ENCODE assay signal across 14 cellular contexts in the genomic region with DNA sequence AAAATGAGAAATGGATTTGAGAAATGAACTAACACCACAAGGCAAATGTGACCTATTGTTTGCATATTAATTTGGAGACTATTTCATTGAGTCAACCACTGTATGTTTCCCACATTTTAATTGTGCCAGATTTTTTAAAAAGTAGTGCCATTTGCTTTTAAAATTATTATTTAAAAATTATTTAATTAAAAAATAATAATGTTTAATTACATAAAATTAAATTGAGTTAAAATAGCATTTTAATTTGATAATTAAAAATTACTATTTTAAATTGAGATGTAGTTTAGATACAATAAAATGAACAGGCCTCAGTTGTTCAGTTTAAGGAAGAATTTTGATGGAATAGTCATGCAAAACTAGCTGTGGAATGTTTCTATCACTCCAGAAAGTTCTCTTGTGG.
DNase-seq lines count a peak whose midpoint lies in the region; FAIRE-seq lines count a peak whose summit lies in the region.
"Had no signal": no experiment of that assay in that cellular context is flagged by ENCODE, and none has a peak within 500 bp of the region (broad histone marks: within the 10 kb centered on the region; RNA-seq: fewer than 3 reads in every experiment).

No MANE protein-coding gene starts in this region.

- H3K27me3 ChIP-seq in rectal smooth muscle tissue (ENCODE audit: control insufficient read depth, insufficient read depth, low read length): no peaks in the 10 kb centered on the region
- H3K27me3 ChIP-seq: BLaER1 had no signal

- DNase-seq in RCC 7860 (ENCODE audit: low spot score) (no peak), UCSD-AML1 (lab: John Stamatoyannopoulos, UW; ENCODE audit: unreplicated experiment) (no peak), CD1c-positive myeloid dendritic cell (ENCODE audit: extremely low spot score) (no peak)
- DNase-seq in effector CD8-positive, alpha-beta T cell (lab: John Stamatoyannopoulos, UW): no peak
- DNase-seq: AML-193; CD4-positive, CD25-positive, alpha-beta regulatory T cell; DMS 273 treated with DMSO at 0.1 percent for 48 hours; H7; IMR-90 had no signal

- FAIRE-seq in RCC 7860 (lab: Jason Lieb, UNC) (peak; percentile 73), endometrium (lab: Jason Lieb, UNC) (peak; percentile 64)
- FAIRE-seq: GM12892 had no signal

- no peak overlapping the region for H3K9ac ChIP-seq in rectal smooth muscle tissue (ENCODE audit: low read length)
- H3K9ac ChIP-seq: BLaER1 had no signal

- H3K4me3 ChIP-seq in rectal smooth muscle tissue (ENCODE audit: low read length): peak overlapping the region; percentile 29
- H3K4me3 ChIP-seq: BLaER1, GM23338 had no signal

- H3K4me1 ChIP-seq in rectal smooth muscle tissue (ENCODE audit: control insufficient read depth, insufficient read depth, low read length): no peaks in the 10 kb centered on the region

- no peak overlapping the region for H3K27ac ChIP-seq in rectal smooth muscle tissue (ENCODE audit: low read depth, low read length)
- H3K27ac ChIP-seq: BLaER1 had no signal

- H3K36me3 ChIP-seq in rectal smooth muscle tissue (ENCODE audit: control insufficient read depth, insufficient read depth, low read length): no peaks in the 10 kb centered on the region
- H3K36me3 ChIP-seq: BLaER1 had no signal
